ENCODE assay signal across 19 cellular contexts in genomic region chr13:102035969-102036368, GRCh38.
DNase-seq lines count a peak whose midpoint lies in the region; ATAC-seq and TF ChIP-seq lines count a peak whose summit lies in the region.
"Had no signal": no experiment of that assay in that cellular context is flagged by ENCODE, and none has a peak within 500 bp of the region (broad histone marks: within the 10 kb centered on the region; RNA-seq: fewer than 3 reads in every experiment).

No MANE protein-coding gene starts in this region.

- TF ChIP-seq CTCF in OCI-LY7 (conservative IDR thresholded peaks at IDR 0.05; ENCODE audit: low read length), result no peak
- no peak for TF ChIP-seq CTCF in endodermal cell (conservative IDR thresholded peaks at IDR 0.05)

- intact Hi-C loops in OCI-LY7 (cut with micrococcal nuclease; ENCODE audit: unreplicated experiment), result no loop called here

- POLR2A ChIA-PET in OCI-LY7 (lab: Charles Lee), result interaction anchor here (0.6 kb wide), 1 partner anchor 150 kb away, joined by 3 read pairs; no protein-coding TSS in a partner anchor

- H3K9me3 ChIP-seq in OCI-LY7 (ENCODE audit: low read length) (no peaks in the 10 kb centered on the region), endodermal cell (ENCODE audit: control insufficient read depth, low read length) (no peaks in the 10 kb centered on the region)
- H3K9me3 ChIP-seq: uterus had no signal

- H3K36me3 ChIP-seq in OCI-LY7 (ENCODE audit: insufficient read depth, low read length) (no peaks in the 10 kb centered on the region), endodermal cell (ENCODE audit: control insufficient read depth, insufficient read depth, low read length) (no peaks in the 10 kb centered on the region)
- H3K36me3 ChIP-seq: brain microvascular endothelial cell, uterus had no signal

- H3K27ac Mint-ChIP-seq in endodermal cell, result no peak overlapping the region
- H3K27ac Mint-ChIP-seq: CD4-positive, alpha-beta T cell had no signal

- ATAC-seq in GM19351 (IDR thresholded peaks at IDR 0.05; ENCODE audit: unreplicated experiment), result peak; percentile 39
- ATAC-seq in HG03432 (IDR thresholded peaks at IDR 0.05; ENCODE audit: unreplicated experiment), result no peak
- ATAC-seq in HG03520 (IDR thresholded peaks at IDR 0.05; ENCODE audit: unreplicated experiment), result no peak
- ATAC-seq: left cardiac atrium, SK-N-SH treated with all-trans-retinoic acid at 6 μM for 48 hours had no signal

- H2AFZ ChIP-seq in OCI-LY7 (ENCODE audit: low read length), result no peak overlapping the region
- H2AFZ ChIP-seq: GM23248 had no signal

- H4K20me1 ChIP-seq in OCI-LY7 (ENCODE audit: insufficient read depth, low read length), result no peaks in the 10 kb centered on the region

- no peak overlapping the region for H3K4me3 ChIP-seq in OCI-LY7 (ENCODE audit: low read depth, low read length, poor library complexity, severe bottlenecking)
- no peak overlapping the region for H3K4me3 ChIP-seq in endodermal cell (ENCODE audit: low read length)
- H3K4me3 ChIP-seq: GM23248, uterus had no signal

- no peaks in the 10 kb centered on the region for H3K36me3 Mint-ChIP-seq in endodermal cell (ENCODE audit: low read depth)

- no peaks in the 10 kb centered on the region for H3K9me3 Mint-ChIP-seq in endodermal cell
- H3K9me3 Mint-ChIP-seq: CD4-positive, alpha-beta T cell had no signal

- no peaks in the 10 kb centered on the region for H3K4me1 Mint-ChIP-seq in endodermal cell

- no peaks in the 10 kb centered on the region for H3K9me2 ChIP-seq in OCI-LY7 (ENCODE audit: insufficient read depth, low read length)

- no peak overlapping the region for H3K9ac ChIP-seq in endodermal cell (ENCODE audit: extremely low read depth, low read length, poor library complexity, severe bottlenecking)
- H3K9ac ChIP-seq: GM23248 had no signal

- H3K27ac ChIP-seq in OCI-LY7 (ENCODE audit: low read depth, low read length, poor library complexity, severe bottlenecking) (no peak overlapping the region), endodermal cell (ENCODE audit: low read depth, low read length) (no peak overlapping the region)
- H3K27ac ChIP-seq: brain microvascular endothelial cell, GM23248, uterus had no signal

- DNase-seq in COR-L47 (lab: John Stamatoyannopoulos, UW) (peak; percentile 45), NCI-H1092 treated with DMSO at 0.1 percent for 48 hours (lab: John Stamatoyannopoulos, UW) (peak; percentile 79), NCI-H748 (lab: John Stamatoyannopoulos, UW; ENCODE audit: unreplicated experiment) (peak; percentile 92), OCI-LY7 (ENCODE audit: low spot score) (no peak), endodermal cell (no peak)
- DNase-seq: brain microvascular endothelial cell; CD4-positive, alpha-beta T cell; EL; GM23248; left cardiac atrium; NCI-H1048; NCI-H524 treated with DMSO at 0.1 percent for 48 hours; substantia nigra; T1000; uterus had no signal

- no peak overlapping the region for H3K4me2 ChIP-seq in OCI-LY7 (ENCODE audit: low read length)

- BruUV-seq in OCI-LY7 (replicated peaks; lab: Mats Ljungman, UMichigan), result no TSS peak

- H3K27me3 ChIP-seq in endodermal cell (ENCODE audit: control insufficient read depth, insufficient read depth, low read length, poor library complexity, severe bottlenecking), result no peaks in the 10 kb centered on the region
- H3K27me3 ChIP-seq: brain microvascular endothelial cell, uterus had no signal

- H3K4me1 ChIP-seq in OCI-LY7 (ENCODE audit: insufficient read depth, low read length, poor library complexity, severe bottlenecking), result no peaks in the 10 kb centered on the region
- no peaks in the 10 kb centered on the region for H3K4me1 ChIP-seq in endodermal cell (ENCODE audit: control insufficient read depth, insufficient read depth, low read length)
- H3K4me1 ChIP-seq: uterus had no signal

- no peak overlapping the region for H3K4me3 Mint-ChIP-seq in endodermal cell
- H3K4me3 Mint-ChIP-seq: CD4-positive, alpha-beta T cell had no signal

- no peaks in the 10 kb centered on the region for H3K27me3 Mint-ChIP-seq in endodermal cell (ENCODE audit: insufficient read depth)

- CTCF ChIA-PET in OCI-LY7 (lab: Charles Lee; ENCODE audit: unreplicated experiment), result no interaction called here

- no peaks in the 10 kb centered on the region for H3K79me2 ChIP-seq in OCI-LY7 (ENCODE audit: insufficient read depth, low read depth, low read length)

Comparison
In these comparisons a context has a peak if more than half of its experiments do, and no peak if none do; other contexts are left out.
1. DNase-seq: peak in COR-L47 (single experiment), NCI-H1092 treated with DMSO at 0.1 percent for 48 hours (single experiment) and NCI-H748 (single experiment); none in OCI-LY7 (single experiment) and endodermal cell (single experiment).